Comparison of ENCODE assay signal across 15 cellular contexts in the genomic region with DNA sequence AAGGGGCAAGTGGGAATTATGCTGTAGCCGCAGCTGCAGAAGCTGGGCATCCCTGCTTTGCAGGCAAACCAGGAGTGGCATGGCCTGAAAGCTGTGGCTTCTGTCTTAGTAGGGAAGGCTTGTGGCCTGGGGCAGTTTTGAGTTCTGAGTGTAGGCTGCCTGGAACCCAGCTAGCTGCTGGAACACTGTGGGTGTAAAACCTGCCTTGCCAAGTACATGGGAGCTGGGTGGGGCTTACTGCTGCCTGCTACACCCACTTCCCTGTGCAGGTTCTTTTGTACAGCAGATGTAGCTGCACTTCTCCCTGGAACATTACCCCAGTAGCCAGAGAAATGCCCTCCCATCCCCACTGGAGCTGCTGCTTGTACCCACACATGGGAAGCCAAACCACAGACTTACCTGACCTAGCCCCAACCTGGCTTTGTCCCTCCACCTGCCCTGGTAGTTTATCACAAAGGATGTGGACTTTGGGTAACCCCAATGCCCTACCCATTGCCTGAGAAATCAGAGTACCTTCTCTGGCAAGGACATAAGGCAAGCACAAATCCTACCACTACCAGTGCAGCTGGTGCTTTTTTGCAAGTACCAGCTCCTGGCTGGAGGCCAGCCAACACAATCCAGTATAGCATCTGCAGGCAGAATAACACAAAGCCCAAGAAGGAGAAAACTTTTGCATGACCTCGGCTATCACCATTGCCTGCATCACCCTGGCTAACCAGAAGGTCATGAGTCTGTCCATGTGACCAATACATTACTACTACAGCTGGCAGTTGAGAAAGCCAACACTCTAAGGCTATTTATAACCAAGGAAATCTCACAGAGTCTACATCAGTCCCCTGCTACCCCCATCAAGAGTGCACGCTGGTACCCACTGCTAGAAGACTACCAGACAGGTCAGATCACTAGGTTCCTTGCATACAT. TPM values are rescaled to one million over a fixed set of nuclear protein-coding genes. Genes with fewer than 3 reads are reported as not detected.
DNase-seq lines count a peak whose midpoint lies in the region; ATAC-seq and TF ChIP-seq lines count a peak whose summit lies in the region.
"Had no signal": no experiment of that assay in that cellular context is flagged by ENCODE, and none has a peak within 500 bp of the region (broad histone marks: within the 10 kb centered on the region; RNA-seq: fewer than 3 reads in every experiment).

No MANE protein-coding gene starts in this region.

- H2AFZ ChIP-seq in OCI-LY7 (ENCODE audit: low read length) = no peak overlapping the region

- no TSS peak for BruUV-seq in OCI-LY7 (replicated peaks; lab: Mats Ljungman, UMichigan)

- no peaks in the 10 kb centered on the region for H3K36me3 ChIP-seq in HEK293 (ENCODE audit: control insufficient read depth in 2 of 2, insufficient read depth in 1 of 2, low read length in 2 of 2)
- H3K36me3 ChIP-seq in OCI-LY7 (ENCODE audit: insufficient read depth, low read length) = no peaks in the 10 kb centered on the region
- H3K36me3 ChIP-seq: ovary had no signal

- H3K4me1 ChIP-seq in HEK293 (ENCODE audit: control insufficient read depth, insufficient read depth, low read length) (no peaks in the 10 kb centered on the region), OCI-LY7 (ENCODE audit: insufficient read depth, low read length, poor library complexity, severe bottlenecking) (no peaks in the 10 kb centered on the region)

- no peak overlapping the region for H3K4me3 ChIP-seq in HEK293 (ENCODE audit: low read depth, low read length)
- no peak overlapping the region for H3K4me3 ChIP-seq in OCI-LY7 (ENCODE audit: low read depth, low read length, poor library complexity, severe bottlenecking)
- H3K4me3 ChIP-seq: ovary had no signal

- no peaks in the 10 kb centered on the region for H3K9me3 ChIP-seq in HEK293 (ENCODE audit: control insufficient read depth, insufficient read depth, low read depth, low read length)
- H3K9me3 ChIP-seq in OCI-LY7 (ENCODE audit: low read length) = no peaks in the 10 kb centered on the region
- H3K9me3 ChIP-seq: ovary had no signal

- POLR2A ChIA-PET in HEK293 (lab: Yijun Ruan, JAX) (no interaction called here), OCI-LY7 (lab: Charles Lee) (no interaction called here)

- no peaks in the 10 kb centered on the region for H4K20me1 ChIP-seq in OCI-LY7 (ENCODE audit: insufficient read depth, low read length)

- CTCF ChIA-PET in HEK293 (lab: Yijun Ruan, JAX) = no interaction called here
- CTCF ChIA-PET in OCI-LY7 (lab: Charles Lee; ENCODE audit: unreplicated experiment) = no interaction called here

- no peaks in the 10 kb centered on the region for H3K9me2 ChIP-seq in OCI-LY7 (ENCODE audit: insufficient read depth, low read length)

- TF ChIP-seq CTCF in HEK293 (tag by site-specific recombination; IDR thresholded peaks at IDR 0.05) (no peak), OCI-LY7 (conservative IDR thresholded peaks at IDR 0.05; ENCODE audit: low read length) (no peak)

- intact Hi-C loops in posterior cingulate gyrus (cut with DNase I) (no loop called here), OCI-LY7 (cut with micrococcal nuclease; ENCODE audit: unreplicated experiment) (no loop called here)

- no peak for ATAC-seq in HG03354 (IDR thresholded peaks at IDR 0.05; ENCODE audit: poor library complexity, severe bottlenecking, unreplicated experiment)

- H3K79me2 ChIP-seq in OCI-LY7 (ENCODE audit: insufficient read depth, low read depth, low read length) = no peaks in the 10 kb centered on the region

- no peak overlapping the region for H3K27ac ChIP-seq in HEK293 (ENCODE audit: extremely low read depth, low read depth, low read length)
- peak overlapping the region; percentile 35 for H3K27ac ChIP-seq in cingulate gyrus (ENCODE audit: low read depth, low read length)
- H3K27ac ChIP-seq in OCI-LY7 (ENCODE audit: low read depth, low read length, poor library complexity, severe bottlenecking) = no peak overlapping the region
- H3K27ac ChIP-seq: ovary had no signal

- DNase-seq in NCI-H345 (lab: John Stamatoyannopoulos, UW) = peak; percentile 47
- peak in 8 of 10 donors; percentile 52 to 94 (median 76) for DNase-seq in posterior cingulate gyrus
- no peak for DNase-seq in COLO668 (lab: John Stamatoyannopoulos, UW; ENCODE audit: unreplicated experiment)
- no peak for DNase-seq in effector CD8-positive, alpha-beta T cell (lab: John Stamatoyannopoulos, UW)
- DNase-seq in OCI-LY7 (ENCODE audit: low spot score) = no peak
- DNase-seq: activated CD4-positive, CD25-positive, alpha-beta regulatory T cell treated with anti-CD3 and anti-CD28 coated beads, Interleukin-2, amount 50 U/mL, for 72 hours; activated gamma-delta T cell treated with Interleukin-2 at 50 U/mL for 16 hours; Calu3; H9; NCI-H1436; ovary; stimulated activated CD4-positive, alpha-beta T cell treated with anti-CD3 and anti-CD28 coated beads, Interleukin-12 subunit alpha, Interleukin-12 subunit beta, amount 100 ng/mL, for 4 hours had no signal

- no peak overlapping the region for H3K4me2 ChIP-seq in OCI-LY7 (ENCODE audit: low read length)

TF ChIP-seq in HEK293, 187 proteins besides CTCF, POLR2A, EP300 and RAD21:
- no peak for TF ChIP-seq ZNF585B (tag by site-specific recombination; IDR thresholded peaks at IDR 0.05)
- TF ChIP-seq ZNF146 (tag by site-specific recombination; IDR thresholded peaks at IDR 0.05) = no peak
- peak; percentile 41; the same call in 1 of the 2 replicates for TF ChIP-seq ZFHX2 (tag by site-specific recombination; conservative IDR thresholded peaks at IDR 0.05)
- TF ChIP-seq, protein P1, sequence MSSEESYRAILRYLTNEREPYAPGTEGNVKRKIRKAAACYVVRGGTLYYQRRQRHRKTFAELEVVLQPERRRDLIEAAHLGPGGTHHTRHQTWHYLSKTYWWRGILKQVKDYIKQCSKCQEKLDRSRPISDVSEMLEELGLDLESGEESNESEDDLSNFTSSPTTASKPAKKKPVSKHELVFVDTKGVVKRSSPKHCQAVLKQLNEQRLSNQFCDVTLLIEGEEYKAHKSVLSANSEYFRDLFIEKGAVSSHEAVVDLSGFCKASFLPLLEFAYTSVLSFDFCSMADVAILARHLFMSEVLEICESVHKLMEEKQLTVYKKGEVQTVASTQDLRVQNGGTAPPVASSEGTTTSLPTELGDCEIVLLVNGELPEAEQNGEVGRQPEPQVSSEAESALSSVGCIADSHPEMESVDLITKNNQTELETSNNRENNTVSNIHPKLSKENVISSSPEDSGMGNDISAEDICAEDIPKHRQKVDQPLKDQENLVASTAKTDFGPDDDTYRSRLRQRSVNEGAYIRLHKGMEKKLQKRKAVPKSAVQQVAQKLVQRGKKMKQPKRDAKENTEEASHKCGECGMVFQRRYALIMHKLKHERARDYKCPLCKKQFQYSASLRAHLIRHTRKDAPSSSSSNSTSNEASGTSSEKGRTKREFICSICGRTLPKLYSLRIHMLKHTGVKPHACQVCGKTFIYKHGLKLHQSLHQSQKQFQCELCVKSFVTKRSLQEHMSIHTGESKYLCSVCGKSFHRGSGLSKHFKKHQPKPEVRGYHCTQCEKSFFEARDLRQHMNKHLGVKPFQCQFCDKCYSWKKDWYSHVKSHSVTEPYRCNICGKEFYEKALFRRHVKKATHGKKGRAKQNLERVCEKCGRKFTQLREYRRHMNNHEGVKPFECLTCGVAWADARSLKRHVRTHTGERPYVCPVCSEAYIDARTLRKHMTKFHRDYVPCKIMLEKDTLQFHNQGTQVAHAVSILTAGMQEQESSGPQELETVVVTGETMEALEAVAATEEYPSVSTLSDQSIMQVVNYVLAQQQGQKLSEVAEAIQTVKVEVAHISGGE (tag by site-specific recombination; conservative IDR thresholded peaks at IDR 0.05; ENCODE audit: low read depth) = no peak
- TF ChIP-seq ZNF16 (tag by site-specific recombination; IDR thresholded peaks at IDR 0.05; ENCODE audit: low read depth) = no peak
- no peak for TF ChIP-seq ZNF501 (tag by site-specific recombination; IDR thresholded peaks at IDR 0.05)
- peak; percentile 56 for TF ChIP-seq EGR2 (tag by site-specific recombination; IDR thresholded peaks at IDR 0.05; ENCODE audit: low read depth)
- TF ChIP-seq GFI1B (tag by site-specific recombination; IDR thresholded peaks at IDR 0.05) = no peak

RNA-seq across cellular contexts. Expression of a gene that starts 26.5 kb away (rescaled TPM):
- total RNA-seq in OCI-LY7 (2014; rRNA removed; shearing (Covaris generic)) = not detected in 2 replicates
- not detected in 2 replicates for total RNA-seq in OCI-LY7 (2022)
- total RNA-seq: Calu3, H9 had no signal

Comparison
In these comparisons a context has a peak if more than half of its experiments do, and no peak if none do; other contexts are left out.
1. DNase-seq: peak in NCI-H345 (single experiment) and posterior cingulate gyrus (8 of 10); none in COLO668 (single experiment), effector CD8-positive, alpha-beta T cell (single experiment) and OCI-LY7 (single experiment).